In the genomic region with DNA sequence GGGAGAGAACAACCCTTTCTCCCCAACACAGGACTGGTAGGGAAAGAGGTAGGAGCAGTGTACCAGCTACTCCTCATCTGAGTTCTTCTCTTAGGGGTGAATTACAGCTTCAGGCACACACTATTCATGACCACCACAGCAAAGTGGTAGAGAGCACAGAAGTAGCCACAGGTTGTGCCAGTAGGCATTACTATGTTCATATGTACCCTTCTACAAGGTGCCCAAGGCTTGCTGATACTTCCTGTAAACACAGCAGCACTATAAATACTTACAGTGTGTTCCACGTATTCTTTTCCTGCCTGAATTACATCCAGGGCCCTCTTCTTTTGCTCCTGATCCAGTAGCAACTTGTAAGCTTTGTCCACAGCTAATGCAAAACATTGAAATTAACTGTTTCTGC, we compare ENCODE assay signal across 22 cellular contexts. TPM values are rescaled to one million over a fixed set of nuclear protein-coding genes. Genes with fewer than 3 reads are reported as not detected.
DNase-seq lines count a peak whose midpoint lies in the region; ATAC-seq, FAIRE-seq and TF ChIP-seq lines count a peak whose summit lies in the region.
"Had no signal": no experiment of that assay in that cellular context is flagged by ENCODE, and none has a peak within 500 bp of the region (broad histone marks: within the 10 kb centered on the region; RNA-seq: fewer than 3 reads in every experiment).

No MANE protein-coding gene starts in this region.

- peaks cover 31% of the 10 kb centered on the region; the same call in 1 of the 2 replicates for H3K36me3 ChIP-seq in Karpas-422 (ENCODE audit: insufficient read depth, low read length)
- H3K36me3 ChIP-seq in skeletal muscle tissue (ENCODE audit: control insufficient read depth in 3 of 3, insufficient read depth in 3 of 3, low read length in 3 of 3) = peaks cover 7 to 33% (median 21%) of the 10 kb centered on the region in 3 donors

- H3K4me1 ChIP-seq in Karpas-422 (ENCODE audit: low read length) (peaks cover 12% of the 10 kb centered on the region), skeletal muscle tissue (ENCODE audit: control insufficient read depth in 3 of 3, insufficient read depth in 3 of 3, low read length in 3 of 3) (peaks cover 0 to 9% (median 0%) of the 10 kb centered on the region in 3 donors)

- H3K9ac ChIP-seq in Karpas-422 (ENCODE audit: low read length) (no peak overlapping the region), skeletal muscle tissue (ENCODE audit: low read depth in 1 of 3, low read length in 3 of 3) (no peak overlapping the region)

- no peaks in the 10 kb centered on the region for H3K9me2 ChIP-seq in Karpas-422 (replicated peaks; ENCODE audit: insufficient read depth, low read length)

- no peak for TF ChIP-seq POLR2A in GM12891 (IDR thresholded peaks at IDR 0.05; ENCODE audit: low read depth, low read length)

- no peak overlapping the region for H2AFZ ChIP-seq in Karpas-422 (ENCODE audit: low read length)

- H3K4me3 ChIP-seq in Karpas-422 (ENCODE audit: low read length) (no peak overlapping the region), skeletal muscle tissue (ENCODE audit: low read length in 3 of 3) (no peak overlapping the region)

- H3K27ac ChIP-seq in Karpas-422 (ENCODE audit: low read length) (peak overlapping the region; percentile 40), skeletal muscle tissue (ENCODE audit: low read depth, low read length) (peak overlapping the region; percentile 15)
- H3K27ac ChIP-seq: C4-2B had no signal

- no peak overlapping the region for H3K4me2 ChIP-seq in Karpas-422 (ENCODE audit: low read depth, low read length, poor library complexity, severe bottlenecking)

- H3K36me3 Mint-ChIP-seq in effector memory CD8-positive, alpha-beta T cell (ENCODE audit: insufficient read depth) = peaks cover 56% of the 10 kb centered on the region
- H3K36me3 Mint-ChIP-seq in activated T-cell treated with anti-CD3 and anti-CD28 coated beads, Interleukin-2, amount 50 U/mL, for 72 hours (ENCODE audit: insufficient read depth in 2 of 2) = peaks cover 0 to 28% of the 10 kb centered on the region in 2 donors

- no peaks in the 10 kb centered on the region for H4K20me1 ChIP-seq in Karpas-422 (ENCODE audit: insufficient read depth, low read depth, low read length)

- H3K79me2 ChIP-seq in Karpas-422 (ENCODE audit: low read length) = peaks cover 30% of the 10 kb centered on the region

- H3K9me3 ChIP-seq in Karpas-422 (ENCODE audit: low read length) (no peaks in the 10 kb centered on the region), skeletal muscle tissue (ENCODE audit: control insufficient read depth in 3 of 3, low read length in 3 of 3) (no peaks in the 10 kb centered on the region)

- H3K9me3 Mint-ChIP-seq in effector memory CD8-positive, alpha-beta T cell = no peaks in the 10 kb centered on the region
- no peaks in the 10 kb centered on the region for H3K9me3 Mint-ChIP-seq in activated T-cell treated with anti-CD3 and anti-CD28 coated beads, Interleukin-2, amount 50 U/mL, for 72 hours

- H3K27me3 Mint-ChIP-seq in effector memory CD8-positive, alpha-beta T cell = no peaks in the 10 kb centered on the region
- H3K27me3 Mint-ChIP-seq in activated T-cell treated with anti-CD3 and anti-CD28 coated beads, Interleukin-2, amount 50 U/mL, for 72 hours (ENCODE audit: low read depth) = no peaks in the 10 kb centered on the region

- ATAC-seq in effector memory CD8-positive, alpha-beta T cell (replicated peaks) = no peak
- ATAC-seq in activated T-cell treated with anti-CD3 and anti-CD28 coated beads, Interleukin-2, amount 50 U/mL, for 72 hours (replicated peaks in 1 of 2) = no peak

- DNase-seq in GM12891 (ENCODE audit: insufficient read length, low spot score) = no peak
- DNase-seq in Karpas-422 = no peak
- DNase-seq in effector memory CD8-positive, alpha-beta T cell = no peak
- DNase-seq in NCI-H524 (lab: John Stamatoyannopoulos, UW) = no peak
- no peak for DNase-seq in stimulated activated CD4-positive, alpha-beta T cell treated with anti-CD3 and anti-CD28 coated beads, Interleukin-1b, Interleukin-23, amount 100 ng/mL, for 48 hours
- no peak for DNase-seq in activated T-cell treated with anti-CD3 and anti-CD28 coated beads, Interleukin-2, amount 50 U/mL, for 72 hours
- DNase-seq: AML-193, DMS 273 treated with DMSO at 0.1 percent for 48 hours, DND-41, HCEC 1CT, IMR-90, Kasumi-1, NCI-H1092 treated with DMSO at 0.1 percent for 48 hours, NCI-H2081, NCI-H510A, NCI-H82, PC-3, RPMI8226, SHP77 treated with DMSO at 0.1 percent for 48 hours had no signal

- H3K4me3 Mint-ChIP-seq in effector memory CD8-positive, alpha-beta T cell = no peak overlapping the region
- no peak overlapping the region for H3K4me3 Mint-ChIP-seq in activated T-cell treated with anti-CD3 and anti-CD28 coated beads, Interleukin-2, amount 50 U/mL, for 72 hours

- H3K4me1 Mint-ChIP-seq in effector memory CD8-positive, alpha-beta T cell (ENCODE audit: low read depth in 2 of 2) = peaks cover 0 to 6% of the 10 kb centered on the region in 2 donors
- no peaks in the 10 kb centered on the region for H3K4me1 Mint-ChIP-seq in activated T-cell treated with anti-CD3 and anti-CD28 coated beads, Interleukin-2, amount 50 U/mL, for 72 hours (ENCODE audit: low read depth)

- no peaks in the 10 kb centered on the region for H3K27me3 ChIP-seq in Karpas-422 (ENCODE audit: low read length)
- no peaks in the 10 kb centered on the region for H3K27me3 ChIP-seq in skeletal muscle tissue (ENCODE audit: control insufficient read depth in 3 of 3, insufficient read depth in 3 of 3, low read length in 3 of 3)

- FAIRE-seq in GM12891 (lab: Jason Lieb, UNC) = peak; percentile 69
- FAIRE-seq: HTR-8/SVneo had no signal

- peak overlapping the region; percentile 20 to 28 for H3K27ac Mint-ChIP-seq in effector memory CD8-positive, alpha-beta T cell
- H3K27ac Mint-ChIP-seq in activated T-cell treated with anti-CD3 and anti-CD28 coated beads, Interleukin-2, amount 50 U/mL, for 72 hours = no peak overlapping the region

TF ChIP-seq in GM12891, 5 proteins besides CTCF, POLR2A, EP300 and RAD21:
- no peak for TF ChIP-seq TAF1 (IDR thresholded peaks at IDR 0.05; ENCODE audit: low read depth, low read length)
- no peak for TF ChIP-seq POU2F2 (IDR thresholded peaks at IDR 0.05; ENCODE audit: low read depth, low read length)
- no peak for TF ChIP-seq PAX5 (IDR thresholded peaks at IDR 0.05; ENCODE audit: insufficient read depth, low read length, severe bottlenecking)
- TF ChIP-seq SPI1 (IDR thresholded peaks at IDR 0.05; ENCODE audit: low read depth, low read length) = no peak
- TF ChIP-seq POLR2AphosphoS5 (IDR thresholded peaks at IDR 0.05; ENCODE audit: low read depth, low read length) = no peak

RNA-seq across cellular contexts. Expression of a gene that starts 23.1 kb away (rescaled TPM):
- 97.9 TPM for polyA plus RNA-seq in GM12891 (2012; ENCODE audit: low read depth, missing spikeins)
- total RNA-seq in Karpas-422 (2014; rRNA removed; shearing (Covaris generic); ENCODE audit: low replicate concordance) = 56.9 and 71.8 TPM in 2 replicates
- total RNA-seq in skeletal muscle tissue = 27.1 TPM
- total RNA-seq in activated T-cell treated with anti-CD3 and anti-CD28 coated beads, Interleukin-2, amount 50 U/mL, for 72 hours = 10 to 100 TPM; 61.9 to 63.7 TPM

RNA-seq across cellular contexts. Expression of a gene that starts 26.2 kb away (rescaled TPM):
- polyA plus RNA-seq in GM12891 (2012; ENCODE audit: low read depth, missing spikeins) = 727 TPM
- total RNA-seq in Karpas-422 (2014; rRNA removed; shearing (Covaris generic); ENCODE audit: low replicate concordance) = 248 and 524 TPM in 2 replicates
- total RNA-seq in skeletal muscle tissue = 36.0 TPM
- total RNA-seq in activated T-cell treated with anti-CD3 and anti-CD28 coated beads, Interleukin-2, amount 50 U/mL, for 72 hours = 100 to 1,000 TPM; 147 to 163 TPM

RNA-seq across cellular contexts. Expression of a gene that starts 33.2 kb away (rescaled TPM):
- 10.2 TPM for polyA plus RNA-seq in GM12891 (2012; ENCODE audit: low read depth, missing spikeins)
- total RNA-seq in Karpas-422 (2014; rRNA removed; shearing (Covaris generic); ENCODE audit: low replicate concordance) = 37.8 and 74.2 TPM in 2 replicates
- total RNA-seq in skeletal muscle tissue = 2.1 TPM
- total RNA-seq in activated T-cell treated with anti-CD3 and anti-CD28 coated beads, Interleukin-2, amount 50 U/mL, for 72 hours = under 1 TPM; 0.12 to 0.46 TPM

RNA-seq across cellular contexts. Expression of a gene that starts 49.6 kb away (rescaled TPM):
- polyA plus RNA-seq in GM12891 (2012; ENCODE audit: low read depth, missing spikeins) = 17.4 TPM
- total RNA-seq in Karpas-422 (2014; rRNA removed; shearing (Covaris generic); ENCODE audit: low replicate concordance) = 35.1 and 46.0 TPM in 2 replicates
- total RNA-seq in skeletal muscle tissue = 2.1 TPM
- total RNA-seq in activated T-cell treated with anti-CD3 and anti-CD28 coated beads, Interleukin-2, amount 50 U/mL, for 72 hours = 100 to 1,000 TPM in 1 of 2 donors, 10 to 100 TPM in 1; 85.3 to 101 TPM

Comparison
In these comparisons a context has a peak if more than half of its experiments do, and no peak if none do; other contexts are left out.
1. RNA of a gene that starts 33.2 kb away (total RNA-seq): 37.8 to 74.2 TPM in Karpas-422; 2.1 TPM in skeletal muscle tissue (single experiment) and 0.12 to 0.46 TPM in activated T-cell treated with anti-CD3 and anti-CD28 coated beads, Interleukin-2, amount 50 U/mL, for 72 hours; every median in the first group is over 10 times any median in the second.